Comparison of ENCODE assay signal across 17 cellular contexts in genomic region chr6:26340066-26340465, GRCh38. TPM values are rescaled to one million over a fixed set of nuclear protein-coding genes. Genes with fewer than 3 reads are reported as not detected.
DNase-seq lines count a peak whose midpoint lies in the region; ATAC-seq, FAIRE-seq and TF ChIP-seq lines count a peak whose summit lies in the region.
"Had no signal": no experiment of that assay in that cellular context is flagged by ENCODE, and none has a peak within 500 bp of the region (broad histone marks: within the 10 kb centered on the region; RNA-seq: fewer than 3 reads in every experiment).

No MANE protein-coding gene starts in this region.

- H3K4me1 ChIP-seq in SK-N-SH (ENCODE audit: control insufficient read depth in 1 of 2, insufficient read depth in 2 of 2, low read depth in 1 of 2, low read length in 1 of 2) (peaks cover 2 to 12% of the 10 kb centered on the region in 2 experiments; a peak in 3 of 4 replicates), MM.1S (ENCODE audit: low read length) (peaks cover 60% of the 10 kb centered on the region), K562 (replicated peaks in 1 of 2; ENCODE audit: control insufficient read depth in 2 of 2, insufficient read depth in 2 of 2, low read length in 2 of 2) (peaks cover 17 to 57% of the 10 kb centered on the region in 2 experiments), GM23248 (ENCODE audit: insufficient read depth) (peaks cover 22% of the 10 kb centered on the region)

- H3K4me2 ChIP-seq in SK-N-SH (no peak overlapping the region), MM.1S (ENCODE audit: low read depth, low read length) (no peak overlapping the region), K562 (ENCODE audit: insufficient read depth, low read length) (no peak overlapping the region), GM23248 (ENCODE audit: unreplicated experiment) (no peak overlapping the region)
- H3K4me2 ChIP-seq: A549, BLaER1 had no signal

- TF ChIP-seq EP300 in SK-N-SH (IDR thresholded peaks at IDR 0.05; ENCODE audit: borderline replicate concordance in 1 of 2, low read depth in 1 of 2, low read length in 1 of 2) (no peak), K562 (IDR thresholded peaks at IDR 0.05; ENCODE audit: low read length) (no peak)

- H3K9me3 ChIP-seq in SK-N-SH (no peaks in the 10 kb centered on the region), MM.1S (replicated peaks; ENCODE audit: insufficient read depth, low read length) (no peaks in the 10 kb centered on the region), K562 (replicated peaks; ENCODE audit: control insufficient read depth, insufficient read depth, low read depth, low read length) (no peaks in the 10 kb centered on the region), GM23248 (ENCODE audit: low read depth) (no peaks in the 10 kb centered on the region)
- H3K9me3 ChIP-seq: A549, BLaER1 had no signal

- no peak for ATAC-seq in SK-N-SH treated with all-trans-retinoic acid at 6 μM for 48 hours
- ATAC-seq in K562 = no peak
- ATAC-seq: A549 had no signal

- TF ChIP-seq POLR2A in K562 (conservative IDR thresholded peaks at IDR 0.05) = no peak

- peaks cover 7% of the 10 kb centered on the region for H3F3A ChIP-seq in SK-N-SH (replicated peaks; ENCODE audit: insufficient read depth)
- H3F3A ChIP-seq in MM.1S (ENCODE audit: insufficient read depth, low read length) = peaks cover 26% of the 10 kb centered on the region
- H3F3A ChIP-seq in GM23248 (ENCODE audit: insufficient read depth) = peaks cover 27% of the 10 kb centered on the region

- DNase-seq in SK-N-SH (no peak), MM.1S (no peak), K562 (ENCODE audit: extremely low read depth in 1 of 4, low spot score in 3 of 4) (no peak), NCI-H1092 treated with DMSO at 0.1 percent for 48 hours (lab: John Stamatoyannopoulos, UW) (no peak), GM23248 (no peak), ACHN (no peak)
- DNase-seq: CD4-positive, alpha-beta memory T cell; DMS153; DMS79; GDM1; GOT3; H9 had no signal

- intact Hi-C loops in K562 (cut with micrococcal nuclease) = no loop called here

- POLR2A ChIA-PET in SK-N-SH (lab: Yijun Ruan, JAX) (no interaction called here), K562 (lab: Yijun Ruan, JAX) (interaction anchor here (1.0 to 1.2 kb wide), 4 partner anchors 14 to 181 kb away, joined by 4 to 6 read pairs (median 4); a partner anchor contains a TSS)

- H3K9me1 ChIP-seq in K562 (ENCODE audit: control insufficient read depth, insufficient read depth, low read length) = no peaks in the 10 kb centered on the region

- in situ Hi-C loops in K562 (cut with MboI) = loop anchor here (25.0 kb wide), 1 partner anchor 772 kb away; no protein-coding TSS in a partner anchor
- in situ Hi-C loops in GM23248 (cut with MboI) = loop anchor here (25.0 kb wide), 1 partner anchor 197 kb away; the partner anchor contains the start of gene HMGN4
- in situ Hi-C loops in ACHN (cut with HindIII; ENCODE audit: low pct_ligation_motif_present, low pct_unique_long_range_greater_than_20kb, low sequenced_read_pairs) = no loop called here

- BruUV-seq in K562 (replicated peaks; lab: Mats Ljungman, UMichigan) = no TSS peak

- H3K9ac ChIP-seq in SK-N-SH (no peak overlapping the region), MM.1S (ENCODE audit: low read length) (no peak overlapping the region), K562 (ENCODE audit: insufficient read depth in 1 of 2, low read depth in 2 of 2, low read length in 2 of 2) (no peak overlapping the region), GM23248 (no peak overlapping the region)
- H3K9ac ChIP-seq: BLaER1 had no signal

- H3K4me3 ChIP-seq in SK-N-SH (ENCODE audit: low read depth in 2 of 2, low read length in 1 of 2) (no peak overlapping the region), MM.1S (ENCODE audit: low read length) (no peak overlapping the region), K562 (no peak overlapping the region), GM23248 (no peak overlapping the region)
- H3K4me3 ChIP-seq: A549, BLaER1 had no signal

- H3K27ac ChIP-seq in SK-N-SH (ENCODE audit: low read depth in 2 of 2, low read length in 1 of 2) = no peak overlapping the region
- H3K27ac ChIP-seq in MM.1S (ENCODE audit: low read length) = peak overlapping the region; percentile 16; the same call in 1 of the 2 replicates
- H3K27ac ChIP-seq in K562 (ENCODE audit: extremely low read depth, low read depth, low read length) = no peak overlapping the region
- H3K27ac ChIP-seq in GM23248 = no peak overlapping the region
- H3K27ac ChIP-seq: 22Rv1, A549, BLaER1 had no signal

- H3K9me2 ChIP-seq in SK-N-SH (no peaks in the 10 kb centered on the region), MM.1S (replicated peaks; ENCODE audit: insufficient read depth, low read length) (no peaks in the 10 kb centered on the region), GM23248 (ENCODE audit: insufficient read depth) (no peaks in the 10 kb centered on the region)

- TF ChIP-seq RAD21 in SK-N-SH (IDR thresholded peaks at IDR 0.05; ENCODE audit: low read length) = no peak
- no peak for TF ChIP-seq RAD21 in K562 (CRISPR knock-in tag; conservative IDR thresholded peaks at IDR 0.05 in 1 of 2, IDR thresholded peaks at IDR 0.05 in 1 of 2)

- H3K79me2 ChIP-seq in SK-N-SH (ENCODE audit: insufficient read depth) = no peaks in the 10 kb centered on the region
- no peaks in the 10 kb centered on the region for H3K79me2 ChIP-seq in MM.1S (ENCODE audit: low read length)
- H3K79me2 ChIP-seq in K562 (ENCODE audit: control insufficient read depth, insufficient read depth, low read length) = no peaks in the 10 kb centered on the region
- no peaks in the 10 kb centered on the region for H3K79me2 ChIP-seq in GM23248 (ENCODE audit: insufficient read depth)

- H2AFZ ChIP-seq in SK-N-SH (ENCODE audit: low read depth) (0 out of 2 replicates have a peak overlapping the region, but pooled peaks have one; percentile 36), MM.1S (ENCODE audit: low read length) (no peak overlapping the region), K562 (ENCODE audit: low read depth, low read length) (no peak overlapping the region), GM23248 (no peak overlapping the region)

- CTCF ChIA-PET in SK-N-SH (lab: Yijun Ruan, JAX) = interaction anchor here (0.6 to 4.5 kb wide), 2 partner anchors 54 to 254 kb away, joined by 3 to 59 read pairs; no protein-coding TSS in a partner anchor
- CTCF ChIA-PET in K562 (lab: Yijun Ruan, JAX; ENCODE audit: low intra/inter-chr PET ratio) = no interaction called here

- TF ChIP-seq CTCF in SK-N-SH (IDR thresholded peaks at IDR 0.05) = no peak
- no peak for TF ChIP-seq CTCF in MM.1S (IDR thresholded peaks at IDR 0.05; ENCODE audit: low read length)
- no peak for TF ChIP-seq CTCF in K562 (IDR thresholded peaks at IDR 0.05 in 2 of 3, conservative IDR thresholded peaks at IDR 0.05 in 1 of 3; ENCODE audit: insufficient read depth in 2 of 3, low read depth in 1 of 3, low read length in 3 of 3)

- H3K36me3 ChIP-seq in SK-N-SH (replicated peaks in 1 of 2; ENCODE audit: control insufficient read depth in 1 of 2, insufficient read depth in 2 of 2, low read length in 1 of 2) = no peaks in the 10 kb centered on the region
- H3K36me3 ChIP-seq in MM.1S (replicated peaks; ENCODE audit: insufficient read depth, low read length) = no peaks in the 10 kb centered on the region
- H3K36me3 ChIP-seq in K562 (ENCODE audit: control insufficient read depth, insufficient read depth, low read length) = no peaks in the 10 kb centered on the region
- H3K36me3 ChIP-seq in GM23248 (ENCODE audit: low read depth) = no peaks in the 10 kb centered on the region
- H3K36me3 ChIP-seq: BLaER1 had no signal

- no peak for FAIRE-seq in K562 (lab: Jason Lieb, UNC)
- FAIRE-seq: A549, GM12892 had no signal

- no peaks in the 10 kb centered on the region for H3K27me3 ChIP-seq in SK-N-SH (ENCODE audit: insufficient read depth)
- H3K27me3 ChIP-seq in MM.1S (replicated peaks; ENCODE audit: insufficient read depth, low read length) = no peaks in the 10 kb centered on the region
- no peaks in the 10 kb centered on the region for H3K27me3 ChIP-seq in K562 (ENCODE audit: control insufficient read depth in 2 of 2, insufficient read depth in 2 of 2, low read length in 2 of 2)
- H3K27me3 ChIP-seq in GM23248 (replicated peaks; ENCODE audit: insufficient read depth) = no peaks in the 10 kb centered on the region
- H3K27me3 ChIP-seq: BLaER1 had no signal

- H4K20me1 ChIP-seq in SK-N-SH (ENCODE audit: insufficient read depth) (no peaks in the 10 kb centered on the region), MM.1S (ENCODE audit: insufficient read depth, low read length) (no peaks in the 10 kb centered on the region), K562 (replicated peaks; ENCODE audit: control insufficient read depth, insufficient read depth, low read length) (no peaks in the 10 kb centered on the region), GM23248 (ENCODE audit: insufficient read depth) (no peaks in the 10 kb centered on the region)
- H4K20me1 ChIP-seq: BLaER1 had no signal

RNA-seq across cellular contexts. Expression of gene BTN3A2, which starts 24.9 kb away (rescaled TPM):
- polyA plus RNA-seq in SK-N-SH (2012; rRNA removed) (20.3 and 24.2 TPM in 2 replicates), K562 (2011; rRNA removed) (10.1 and 11.2 TPM in 2 replicates), K562 (2014; fragmentation: Illumina TruSeq; extraction: Trizol) (6.1 and 7.6 TPM in 2 replicates), K562 (2014; fragmentation: Nextera tagmentation; extraction: Ambion mirVana) (1 to 10 TPM; 3.5 to 7.5 TPM), K562 (2014; rRNA removed) (6.2 and 7.7 TPM in 2 replicates), GM23248 (2016; fragmentation: Nextera tagmentation; extraction: Ambion mirVana) (7.9 and 9.5 TPM in 2 replicates)
- polyA plus RNA-seq in SK-N-SH (2012; cell fraction: cytosol; rRNA removed) = 19.5 and 22.5 TPM in 2 replicates
- 31.8 and 33.3 TPM in 2 replicates for polyA plus RNA-seq in SK-N-SH (2012; cell fraction: nucleus; rRNA removed)
- total RNA-seq in K562 (2011; cell fraction: chromatin; rRNA removed; ENCODE audit: low replicate concordance) = 20.7 and 24.8 TPM in 2 replicates
- total RNA-seq in K562 (2011; cell fraction: nucleolus; rRNA removed) = 11.8 and 12.0 TPM in 2 replicates
- total RNA-seq in K562 (2011; cell fraction: nucleoplasm; rRNA removed) = 14.7 and 20.5 TPM in 2 replicates
- total RNA-seq in K562 (2014; rRNA removed) (2.7 and 3.1 TPM in 2 replicates), K562 (2014; rRNA removed; fragmentation: Illumina TruSeq; extraction: Trizol) (5.8 and 6.8 TPM in 2 replicates), K562 (2015; rRNA removed; fragmentation: Illumina TruSeq; extraction: Trizol) (4.4 and 5.3 TPM in 2 replicates), K562 (2021) (5.1 and 6.4 TPM in 2 replicates)
- polyA plus RNA-seq in K562 (2011; cell fraction: cytosol; rRNA removed) = 3.7 and 5.9 TPM in 2 replicates
- 19.2 and 19.7 TPM in 2 replicates for polyA plus RNA-seq in K562 (2011; cell fraction: nucleus; rRNA removed)
- polyA plus RNA-seq in K562 (2012) = 5.5 and 7.0 TPM in 2 replicates
- polyA minus RNA-seq in K562 (2011; rRNA and poly(A)+ RNA removed) = 15.3 and 16.2 TPM in 2 replicates
- polyA minus RNA-seq in K562 (2011; cell fraction: cytosol; rRNA and poly(A)+ RNA removed) = 4.1 and 5.9 TPM in 2 replicates
- 4.7 and 11.4 TPM in 2 replicates for polyA minus RNA-seq in K562 (2011; cell fraction: nucleus; rRNA and poly(A)+ RNA removed)
- 12.9 and 14.5 TPM in 2 replicates for total RNA-seq in GM23248 (2014; rRNA removed; shearing (Covaris generic))

RNA-seq across cellular contexts. Expression of gene BTN2A2, which starts 42.8 kb away (rescaled TPM):
- polyA plus RNA-seq in SK-N-SH (2012; rRNA removed) (11.1 and 18.0 TPM in 2 replicates), K562 (2011; rRNA removed) (15.5 and 17.1 TPM in 2 replicates), K562 (2014; fragmentation: Illumina TruSeq; extraction: Trizol) (9.1 and 9.3 TPM in 2 replicates), K562 (2014; fragmentation: Nextera tagmentation; extraction: Ambion mirVana) (10 to 100 TPM in 1 of 2 experiments, 1 to 10 TPM in 1; 8.4 to 11.7 TPM), K562 (2014; rRNA removed) (10.2 and 11.9 TPM in 2 replicates), GM23248 (2016; fragmentation: Nextera tagmentation; extraction: Ambion mirVana) (4.0 and 5.2 TPM in 2 replicates)
- polyA plus RNA-seq in SK-N-SH (2012; cell fraction: cytosol; rRNA removed) = 7.2 and 8.9 TPM in 2 replicates
- polyA plus RNA-seq in SK-N-SH (2012; cell fraction: nucleus; rRNA removed) = 31.9 and 47.9 TPM in 2 replicates
- total RNA-seq in K562 (2011; cell fraction: chromatin; rRNA removed; ENCODE audit: low replicate concordance) = 52.6 and 53.2 TPM in 2 replicates
- total RNA-seq in K562 (2011; cell fraction: nucleolus; rRNA removed) = 31.5 and 32.4 TPM in 2 replicates
- total RNA-seq in K562 (2011; cell fraction: nucleoplasm; rRNA removed) = 41.5 and 49.2 TPM in 2 replicates
- total RNA-seq in K562 (2014; rRNA removed) (5.9 and 8.1 TPM in 2 replicates), K562 (2014; rRNA removed; fragmentation: Illumina TruSeq; extraction: Trizol) (10.0 and 10.1 TPM in 2 replicates), K562 (2015; rRNA removed; fragmentation: Illumina TruSeq; extraction: Trizol) (7.9 and 8.6 TPM in 2 replicates), K562 (2021) (10.1 and 11.5 TPM in 2 replicates)
- 11.3 and 11.6 TPM in 2 replicates for polyA plus RNA-seq in K562 (2011; cell fraction: cytosol; rRNA removed)
- polyA plus RNA-seq in K562 (2011; cell fraction: nucleus; rRNA removed) = 46.8 and 65.8 TPM in 2 replicates
- polyA plus RNA-seq in K562 (2012) = 8.6 and 14.3 TPM in 2 replicates
- polyA minus RNA-seq in K562 (2011; rRNA and poly(A)+ RNA removed) = 22.6 and 30.6 TPM in 2 replicates
- 6.9 and 8.7 TPM in 2 replicates for polyA minus RNA-seq in K562 (2011; cell fraction: cytosol; rRNA and poly(A)+ RNA removed)
- 23.0 and 33.8 TPM in 2 replicates for polyA minus RNA-seq in K562 (2011; cell fraction: nucleus; rRNA and poly(A)+ RNA removed)
- 4.5 and 9.1 TPM in 2 replicates for total RNA-seq in GM23248 (2014; rRNA removed; shearing (Covaris generic))
